1 cellular context compared by ENCODE assay signal in genomic region chr14:98070521-98070920, GRCh38.
TF ChIP-seq lines count a peak whose summit lies in the region.

No MANE protein-coding gene starts in this region.

TF ChIP-seq in GM23338, 12 proteins besides CTCF, POLR2A, EP300 and RAD21 (continued from another document):
- TF ChIP-seq ZNF462 (CRISPR knock-in tag; IDR thresholded peaks at IDR 0.05): no peak
- TF ChIP-seq CREB1 (CRISPR knock-in tag; IDR thresholded peaks at IDR 0.05; ENCODE audit: low read depth): no peak
